9 cellular contexts compared by ENCODE assay signal in genomic region chrX:17597836-17598434, GRCh38.
DNase-seq lines count a peak whose midpoint lies in the region; ATAC-seq, FAIRE-seq and TF ChIP-seq lines count a peak whose summit lies in the region.
"Had no signal": no experiment of that assay in that cellular context is flagged by ENCODE, and none has a peak within 500 bp of the region (broad histone marks: within the 10 kb centered on the region; RNA-seq: fewer than 3 reads in every experiment).

No MANE protein-coding gene starts in this region.

- CTCF ChIA-PET in activated CD8-positive, alpha-beta memory T cell treated with anti-CD3 and anti-CD28 coated beads, Interleukin-2, amount 10 ng/mL, durations not matched to agents 7 days and 5 days (lab: Charles Lee) = no interaction called here

- ATAC-seq in activated CD8-positive, alpha-beta memory T cell treated with anti-CD3 and anti-CD28 coated beads, Interleukin-2, amount 10 ng/mL, durations not matched to agents 7 days and 5 days = no peak

- H3K27me3 Mint-ChIP-seq in activated CD8-positive, alpha-beta memory T cell treated with anti-CD3 and anti-CD28 coated beads, Interleukin-2, amount 10 ng/mL, durations not matched to agents 7 days and 5 days = peaks cover 10% of the 10 kb centered on the region

- H3K27me3 ChIP-seq in breast epithelium = peaks cover 0 to 30% of the 10 kb centered on the region in 2 donors

- no peak overlapping the region for H3K4me3 Mint-ChIP-seq in activated CD8-positive, alpha-beta memory T cell treated with anti-CD3 and anti-CD28 coated beads, Interleukin-2, amount 10 ng/mL, durations not matched to agents 7 days and 5 days
- H3K4me3 Mint-ChIP-seq: endodermal cell had no signal

- H3K9me3 Mint-ChIP-seq in activated CD8-positive, alpha-beta memory T cell treated with anti-CD3 and anti-CD28 coated beads, Interleukin-2, amount 10 ng/mL, durations not matched to agents 7 days and 5 days (ENCODE audit: low read depth) = no peaks in the 10 kb centered on the region
- H3K9me3 Mint-ChIP-seq: endodermal cell had no signal

- H3K4me1 ChIP-seq in breast epithelium (no peaks in the 10 kb centered on the region), kidney (ENCODE audit: control insufficient read depth in 1 of 2, insufficient read depth in 1 of 2, low read depth in 1 of 2, low read length in 2 of 2) (peaks cover 37 to 41% of the 10 kb centered on the region in 2 donors)

- H3K4me3 ChIP-seq in breast epithelium (no peak overlapping the region), kidney (ENCODE audit: low read length in 2 of 2) (no peak overlapping the region)

- intact Hi-C loops in breast epithelium (cut with DNase I; ENCODE audit: low total_unique reads) = no loop called here
- intact Hi-C loops in kidney (cut with DNase I) = no loop called here

- no peak for TF ChIP-seq CTCF in breast epithelium (IDR thresholded peaks at IDR 0.05)
- TF ChIP-seq CTCF in kidney (IDR thresholded peaks at IDR 0.05; ENCODE audit: borderline replicate concordance, extremely low read depth, insufficient read depth) = no peak

- H3K27ac ChIP-seq in breast epithelium (peak overlapping the region; percentile 4 to 51), kidney (ENCODE audit: low read depth in 2 of 2, low read length in 2 of 2) (peak overlapping the region; percentile 62 to 73), substantia nigra (ENCODE audit: low read depth, low read length, poor library complexity, severe bottlenecking) (no peak overlapping the region)

- H3K9ac ChIP-seq in kidney (ENCODE audit: low read length in 2 of 2) = no peak overlapping the region

- no peaks in the 10 kb centered on the region for H3K9me3 ChIP-seq in breast epithelium
- no peaks in the 10 kb centered on the region for H3K9me3 ChIP-seq in kidney (ENCODE audit: control insufficient read depth in 1 of 2, low read length in 2 of 2)

- H3K36me3 Mint-ChIP-seq in activated CD8-positive, alpha-beta memory T cell treated with anti-CD3 and anti-CD28 coated beads, Interleukin-2, amount 10 ng/mL, durations not matched to agents 7 days and 5 days = no peaks in the 10 kb centered on the region

- H3K36me3 ChIP-seq in breast epithelium = no peaks in the 10 kb centered on the region
- no peaks in the 10 kb centered on the region for H3K36me3 ChIP-seq in kidney (ENCODE audit: control insufficient read depth in 1 of 2, insufficient read depth in 2 of 2, low read length in 2 of 2)

- FAIRE-seq in kidney (lab: Jason Lieb, UNC) = no peak

- H3K4me1 Mint-ChIP-seq in activated CD8-positive, alpha-beta memory T cell treated with anti-CD3 and anti-CD28 coated beads, Interleukin-2, amount 10 ng/mL, durations not matched to agents 7 days and 5 days = peaks cover 5% of the 10 kb centered on the region

- no peak overlapping the region for H3K27ac Mint-ChIP-seq in activated CD8-positive, alpha-beta memory T cell treated with anti-CD3 and anti-CD28 coated beads, Interleukin-2, amount 10 ng/mL, durations not matched to agents 7 days and 5 days
- H3K27ac Mint-ChIP-seq: endodermal cell had no signal

- peak; percentile 74 for DNase-seq in NCI-H1105 treated with DMSO at 0.1 percent for 48 hours (lab: John Stamatoyannopoulos, UW)
- DNase-seq in breast epithelium (ENCODE audit: low spot score in 2 of 2) = peak; percentile 67 to 68
- peak; percentile 93 for DNase-seq in kidney
- DNase-seq in substantia nigra (lab: John Stamatoyannopoulos, UW) = peak in 33 of 49 donors; percentile 0 to 65 (median 15)
- no peak for DNase-seq in NCI-H526 (lab: John Stamatoyannopoulos, UW)
- DNase-seq in activated CD8-positive, alpha-beta memory T cell treated with anti-CD3 and anti-CD28 coated beads, Interleukin-2, amount 10 ng/mL, durations not matched to agents 7 days and 5 days = no peak
- no peak for DNase-seq in DMS153 (lab: John Stamatoyannopoulos, UW)
- DNase-seq in NK-92 (lab: John Stamatoyannopoulos, UW; ENCODE audit: unreplicated experiment) = no peak
- DNase-seq: endodermal cell had no signal

- no peak for TF ChIP-seq POLR2A in breast epithelium (IDR thresholded peaks at IDR 0.05)

Comparison
In these comparisons a context has a peak if more than half of its experiments do, and no peak if none do; other contexts are left out.
1. DNase-seq: peak in NCI-H1105 treated with DMSO at 0.1 percent for 48 hours (single experiment), breast epithelium (2 of 2), kidney (single experiment) and substantia nigra (33 of 49); none in NCI-H526 (0 of 2), activated CD8-positive, alpha-beta memory T cell treated with anti-CD3 and anti-CD28 coated beads, Interleukin-2, amount 10 ng/mL, durations not matched to agents 7 days and 5 days (single experiment), DMS153 (single experiment) and NK-92 (single experiment).